Comparison of ENCODE assay signal across 8 cellular contexts in the genomic region with DNA sequence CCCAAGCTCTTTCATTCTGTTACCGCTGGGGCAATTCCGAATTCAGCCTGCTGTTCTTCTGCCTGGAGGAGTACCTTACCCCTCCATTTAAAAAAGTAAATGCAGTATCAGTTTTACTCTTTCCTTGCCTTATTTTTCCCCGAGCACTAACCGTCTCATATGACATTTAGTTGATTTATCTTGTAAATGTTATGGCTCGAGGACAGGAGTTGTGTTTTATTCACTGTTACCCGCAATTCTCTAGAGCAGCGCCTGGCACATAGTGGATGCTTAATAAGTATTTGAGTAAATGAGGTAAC. TPM values are rescaled to one million over a fixed set of nuclear protein-coding genes. Genes with fewer than 3 reads are reported as not detected.
DNase-seq lines count a peak whose midpoint lies in the region; ATAC-seq and TF ChIP-seq lines count a peak whose summit lies in the region.

No MANE protein-coding gene starts in this region.

- intact Hi-C loops in transverse colon (cut with DNase I; ENCODE audit: low total_unique reads) = loop anchor here (2.0 kb wide), 1 partner anchor 42 kb away; no protein-coding TSS in a partner anchor

- in situ Hi-C loops in transverse colon (cut with MboI; ENCODE audit: low pct_ligation_motif_present in 1 of 4, low pct_unique_long_range_greater_than_20kb in 1 of 4, low sequenced_read_pairs in 3 of 4) = loop anchor here in 2 of 4 donors (25.0 kb wide), 2 partner anchors 561 to 661 kb away; no protein-coding TSS in a partner anchor

- WGBS in transverse colon (ENCODE audit: low coverage in 1 of 2), 2 donors = 0 to 1% methylated on average over 5 to 7 of the region's 7 CpGs

- no peak for DNase-seq in BE2C
- no peak for DNase-seq in SJSA1 (ENCODE audit: low read depth in 1 of 2, low spot score in 2 of 2)
- no peak for DNase-seq in transverse colon
- no peak for DNase-seq in activated gamma-delta T cell treated with Interleukin-2 at 50 U/mL for 16 hours
- no peak for DNase-seq in NCI-H82 treated with DMSO at 0.1 percent for 48 hours (lab: John Stamatoyannopoulos, UW; ENCODE audit: unreplicated experiment)
- no peak for DNase-seq in DMS53 (lab: John Stamatoyannopoulos, UW)

- H3K36me3 ChIP-seq in BE2C (no peaks in the 10 kb centered on the region), SJSA1 (peaks cover 8% of the 10 kb centered on the region), iPS-15b (ENCODE audit: control insufficient read depth, insufficient read depth, low read length) (no peaks in the 10 kb centered on the region), transverse colon (no peaks in the 10 kb centered on the region)

- TF ChIP-seq CTCF in BE2C (IDR thresholded peaks at IDR 0.05; ENCODE audit: low read depth, low read length) = peak; percentile 28
- peak in 4 of 5 experiments; percentile 22 to 61 (median 40) for TF ChIP-seq CTCF in transverse colon (IDR thresholded peaks at IDR 0.05)

- no peaks in the 10 kb centered on the region for H3K27me3 ChIP-seq in BE2C
- H3K27me3 ChIP-seq in SJSA1 (replicated peaks) = no peaks in the 10 kb centered on the region
- H3K27me3 ChIP-seq in iPS-15b (ENCODE audit: control insufficient read depth, insufficient read depth, low read length) = no peaks in the 10 kb centered on the region
- H3K27me3 ChIP-seq in transverse colon = no peaks in the 10 kb centered on the region

- H3K4me3 ChIP-seq in BE2C (ENCODE audit: low read depth, low read length) (peak overlapping the region; percentile 57), SJSA1 (peak overlapping the region; percentile 75), iPS-15b (ENCODE audit: low read depth, low read length) (peak overlapping the region; percentile 52), transverse colon (peak overlapping the region in 3 of 4 donors; percentile 75 to 90 (median 79))

- TF ChIP-seq POLR2A in transverse colon (IDR thresholded peaks at IDR 0.05) = no peak

- no peaks in the 10 kb centered on the region; the same call in 1 of the 2 replicates for H3K4me1 ChIP-seq in BE2C
- peaks cover 10% of the 10 kb centered on the region for H3K4me1 ChIP-seq in SJSA1 (replicated peaks)
- H3K4me1 ChIP-seq in iPS-15b (ENCODE audit: control insufficient read depth, insufficient read depth, low read length) = no peaks in the 10 kb centered on the region
- peaks cover 8 to 26% (median 20%) of the 10 kb centered on the region in 4 donors for H3K4me1 ChIP-seq in transverse colon

- H3K9me3 ChIP-seq in BE2C = no peaks in the 10 kb centered on the region
- H3K9me3 ChIP-seq in SJSA1 (replicated peaks) = no peaks in the 10 kb centered on the region
- H3K9me3 ChIP-seq in iPS-15b (ENCODE audit: control insufficient read depth, insufficient read depth, low read length) = no peaks in the 10 kb centered on the region
- no peaks in the 10 kb centered on the region for H3K9me3 ChIP-seq in transverse colon

- no peak for TF ChIP-seq EP300 in transverse colon (IDR thresholded peaks at IDR 0.05; ENCODE audit: low read depth)

- peak; percentile 4 for ATAC-seq in GM21737 (IDR thresholded peaks at IDR 0.05; ENCODE audit: unreplicated experiment)

- H3K9ac ChIP-seq in iPS-15b (ENCODE audit: low read depth, low read length) = no peak overlapping the region

- H3K27ac ChIP-seq in SJSA1 (no peak overlapping the region), transverse colon (peak overlapping the region; percentile 93 to 99 (median 97))

RNA-seq across cellular contexts. Expression of a gene that starts 0.4 kb away (rescaled TPM):
- 20.9 TPM for polyA plus RNA-seq in BE2C (2012; ENCODE audit: insufficient read depth, insufficient read length, low read depth)
- total RNA-seq in SJSA1 (2014; rRNA removed; shearing (Covaris generic)) = 20.6 and 22.6 TPM in 2 replicates
- total RNA-seq in transverse colon = 10 to 100 TPM in 3 of 4 donors, 1 to 10 TPM in 1; 1.5 to 21.7 (median 12.0) TPM

RNA-seq across cellular contexts. Expression of a gene that starts 37.2 kb away (rescaled TPM):
- 36.2 TPM for polyA plus RNA-seq in BE2C (2012; ENCODE audit: insufficient read depth, insufficient read length, low read depth)
- 35.4 and 44.6 TPM in 2 replicates for total RNA-seq in SJSA1 (2014; rRNA removed; shearing (Covaris generic))
- 10 to 100 TPM; 16.8 to 29.9 (median 24.9) TPM for total RNA-seq in transverse colon
